ENCODE assay signal across 17 cellular contexts in genomic region chr9:133051281-133051900, GRCh38. TPM values are rescaled to one million over a fixed set of nuclear protein-coding genes. Genes with fewer than 3 reads are reported as not detected.
A peak's percentile ranks its signal among the peaks of the same experiment; 100 is the strongest.
DNase-seq lines count a peak whose midpoint lies in the region; ATAC-seq, FAIRE-seq and TF ChIP-seq lines count a peak whose summit lies in the region.
"Had no signal": no experiment of that assay in that cellular context is flagged by ENCODE, and none has a peak within 500 bp of the region (broad histone marks: within the 10 kb centered on the region; RNA-seq: fewer than 3 reads in every experiment).

No MANE protein-coding gene starts in this region.

- H3K9me3 ChIP-seq in H1 (ENCODE audit: insufficient read depth in 2 of 2, low read depth in 1 of 2, low read length in 1 of 2), result no peaks in the 10 kb centered on the region
- no peaks in the 10 kb centered on the region for H3K9me3 ChIP-seq in osteoblast (ENCODE audit: low read depth, low read length)
- no peaks in the 10 kb centered on the region for H3K9me3 ChIP-seq in aorta (ENCODE audit: control insufficient read depth, low read length)
- H3K9me3 ChIP-seq: Caco-2 had no signal

- no peak overlapping the region for H2BK20ac ChIP-seq in H1 (ENCODE audit: low read length)

- no peaks in the 10 kb centered on the region for H3K4me1 ChIP-seq in H1 (replicated peaks in 1 of 4; ENCODE audit: control insufficient read depth in 3 of 4, insufficient read depth in 4 of 4, low read length in 3 of 4)
- H3K4me1 ChIP-seq in osteoblast (ENCODE audit: insufficient read depth, low read length), result peaks cover 8% of the 10 kb centered on the region
- no peaks in the 10 kb centered on the region for H3K4me1 ChIP-seq in aorta (ENCODE audit: control insufficient read depth in 1 of 2, insufficient read depth in 2 of 2, low read length in 2 of 2)
- H3K4me1 ChIP-seq: Caco-2 had no signal

- no peak overlapping the region for H2BK5ac ChIP-seq in H1 (ENCODE audit: low read depth, low read length)

- no peak overlapping the region for H3K56ac ChIP-seq in H1 (replicated peaks; ENCODE audit: insufficient read length, low read depth, low read length)

- H3K79me2 ChIP-seq in H1 (ENCODE audit: control insufficient read depth in 1 of 2, insufficient read depth in 2 of 2, low read length in 2 of 2), result no peaks in the 10 kb centered on the region
- no peaks in the 10 kb centered on the region for H3K79me2 ChIP-seq in osteoblast (ENCODE audit: insufficient read depth, low read length)

- no peak overlapping the region for H3K14ac ChIP-seq in H1 (ENCODE audit: insufficient read length)

- H4K8ac ChIP-seq in H1 (ENCODE audit: extremely low read depth, insufficient read depth, low read length), result peak overlapping the region; percentile 65; the same call in 1 of the 2 replicates

- CTCF ChIA-PET in H1 (lab: Charles Lee; ENCODE audit: partially characterized antibody), result interaction anchor here (1.1 to 1.3 kb wide), 4 partner anchors 12 to 97 kb away, joined by 3 to 6 read pairs (median 4); no protein-coding TSS in a partner anchor
- CTCF ChIA-PET in activated CD8-positive, alpha-beta memory T cell treated with anti-CD3 and anti-CD28 coated beads, Interleukin-2, amount 10 ng/mL, durations not matched to agents 7 days and 5 days (lab: Charles Lee), result interaction anchor here (1.8 kb wide), 2 partner anchors 93 to 96 kb away, joined by 6 to 7 read pairs; no protein-coding TSS in a partner anchor

- no peak overlapping the region for H3K27ac ChIP-seq in H1 (ENCODE audit: low read depth, low read length)
- no peak overlapping the region for H3K27ac ChIP-seq in osteoblast (ENCODE audit: low read depth, low read length)
- no peak overlapping the region for H3K27ac ChIP-seq in aorta (ENCODE audit: low read depth in 1 of 2, low read length in 2 of 2)
- H3K27ac ChIP-seq: GM23248 had no signal

- no peak overlapping the region for H3K4ac ChIP-seq in H1 (replicated peaks; ENCODE audit: insufficient read length, low read depth, low read length)

- H4K91ac ChIP-seq in H1 (replicated peaks; ENCODE audit: insufficient read length, low read length), result no peak overlapping the region

- no peak for TF ChIP-seq CTCF in H1 (IDR thresholded peaks at IDR 0.05; ENCODE audit: control extremely low read depth in 1 of 3, insufficient read depth in 1 of 3, low read depth in 1 of 3, low read length in 3 of 3)
- no peak for TF ChIP-seq CTCF in osteoblast (IDR thresholded peaks at IDR 0.05; ENCODE audit: extremely low read depth, low read depth, low read length)

- no peaks in the 10 kb centered on the region for H3K23me2 ChIP-seq in H1 (ENCODE audit: low read depth, low read length)

- H3K4me3 ChIP-seq in H1 (ENCODE audit: extremely low read depth in 1 of 4, insufficient read depth in 2 of 4, low read depth in 3 of 4, low read length in 4 of 4) (no peak overlapping the region), osteoblast (ENCODE audit: insufficient read depth, low read length) (no peak overlapping the region), aorta (ENCODE audit: low read length in 2 of 2) (no peak overlapping the region)
- H3K4me3 ChIP-seq: GM12878, GM23248 had no signal

- no peaks in the 10 kb centered on the region for H3K27me3 Mint-ChIP-seq in activated T-cell treated with anti-CD3 and anti-CD28 coated beads, Interleukin-2, amount 50 U/mL, for 24 hours
- no peaks in the 10 kb centered on the region for H3K27me3 Mint-ChIP-seq in activated T-cell treated with anti-CD3 and anti-CD28 coated beads, Interleukin-2, amount 50 U/mL, for 72 hours (ENCODE audit: low read depth)
- H3K27me3 Mint-ChIP-seq in activated CD8-positive, alpha-beta memory T cell treated with anti-CD3 and anti-CD28 coated beads, Interleukin-2, amount 10 ng/mL, durations not matched to agents 7 days and 5 days, result no peaks in the 10 kb centered on the region

- intact Hi-C loops in aorta (cut with DNase I), result no loop called here

- H3K9ac ChIP-seq in H1 (replicated peaks in 1 of 4; ENCODE audit: extremely low read depth in 1 of 4, low read depth in 3 of 4, low read length in 3 of 4), result no peak overlapping the region
- H3K9ac ChIP-seq: GM23248 had no signal

- no peak overlapping the region for H3K23ac ChIP-seq in H1 (ENCODE audit: insufficient read length)

- no peak overlapping the region for H2BK120ac ChIP-seq in H1 (replicated peaks; ENCODE audit: low read depth, low read length)

- no peak overlapping the region for H2BK12ac ChIP-seq in H1 (ENCODE audit: low read depth, low read length)

- no peak overlapping the region for H3K4me2 ChIP-seq in H1 (ENCODE audit: insufficient read depth in 1 of 2, low read depth in 2 of 2, low read length in 2 of 2)
- H3K4me2 ChIP-seq in osteoblast (ENCODE audit: insufficient read depth, low read length), result no peak overlapping the region

- no peak overlapping the region for H2AFZ ChIP-seq in H1 (ENCODE audit: low read length)
- no peak overlapping the region for H2AFZ ChIP-seq in osteoblast (ENCODE audit: low read length)
- H2AFZ ChIP-seq: GM23248 had no signal

- TF ChIP-seq RAD21 in H1 (IDR thresholded peaks at IDR 0.05 in 1 of 2, conservative IDR thresholded peaks at IDR 0.05 in 1 of 2; ENCODE audit: low read depth in 2 of 2, low read length in 2 of 2), result no peak

- ATAC-seq in activated T-cell treated with anti-CD3 and anti-CD28 coated beads, Interleukin-2, amount 50 U/mL, for 72 hours (replicated peaks in 1 of 2), result no peak
- peak; percentile 34 for ATAC-seq in aorta (ENCODE audit: low FRiP score)
- no peak for ATAC-seq in activated CD8-positive, alpha-beta memory T cell treated with anti-CD3 and anti-CD28 coated beads, Interleukin-2, amount 10 ng/mL, durations not matched to agents 7 days and 5 days
- ATAC-seq: GM12878 had no signal

- H4K5ac ChIP-seq in H1 (ENCODE audit: insufficient read length, low read depth, low read length), result no peak overlapping the region

- 94% methylated on average over 16 of the region's 20 CpGs; no CpG with 5 or more reads in 1 of the 2 experiments for WGBS in H1 (ENCODE audit: extremely low coverage in 1 of 2, insufficient coverage in 1 of 2, insufficient read length in 1 of 2, insufficient replicate concordance in 2 of 2, low coverage in 1 of 2, low lambda C conversion rate in 2 of 2, missing lambda C conversion rate in 1 of 2), 2 experiments
- WGBS in aorta, 2 donors, result 93 to 95% methylated on average over 20 of the region's 20 CpGs

- peaks cover 0 to 16% of the 10 kb centered on the region in 2 experiments for H4K20me1 ChIP-seq in H1 (replicated peaks in 1 of 2; ENCODE audit: control insufficient read depth in 1 of 2, insufficient read depth in 2 of 2, low read length in 2 of 2)
- H4K20me1 ChIP-seq in osteoblast (ENCODE audit: insufficient read depth, low read length), result peaks cover 12% of the 10 kb centered on the region

- no peaks in the 10 kb centered on the region for H3K27me3 ChIP-seq in H1 (replicated peaks in 1 of 4; ENCODE audit: control insufficient read depth in 3 of 4, extremely low read depth in 1 of 4, insufficient read depth in 3 of 4, low read length in 3 of 4)
- H3K27me3 ChIP-seq in osteoblast (ENCODE audit: insufficient read depth, low read length), result no peaks in the 10 kb centered on the region
- H3K27me3 ChIP-seq in aorta (ENCODE audit: control insufficient read depth in 1 of 2, insufficient read depth in 2 of 2, low read length in 1 of 2), result no peaks in the 10 kb centered on the region

- FAIRE-seq in H1 (lab: Jason Lieb, UNC), result no peak
- FAIRE-seq: GM12878 had no signal

- peak overlapping the region; percentile 33 for H3K27ac Mint-ChIP-seq in activated T-cell treated with anti-CD3 and anti-CD28 coated beads, Interleukin-2, amount 50 U/mL, for 24 hours
- H3K27ac Mint-ChIP-seq in activated T-cell treated with anti-CD3 and anti-CD28 coated beads, Interleukin-2, amount 50 U/mL, for 72 hours, result no peak overlapping the region
- H3K27ac Mint-ChIP-seq in activated CD8-positive, alpha-beta memory T cell treated with anti-CD3 and anti-CD28 coated beads, Interleukin-2, amount 10 ng/mL, durations not matched to agents 7 days and 5 days, result no peak overlapping the region

- POLR2A ChIA-PET in H1 (lab: Charles Lee; ENCODE audit: partially characterized antibody), result interaction anchor here (1.3 to 1.8 kb wide), 2 partner anchors 15 to 21 kb away, joined by 3 to 5 read pairs; partner anchors contain the start of gene GTF3C5

- no peak for TF ChIP-seq EP300 in H1 (IDR thresholded peaks at IDR 0.05; ENCODE audit: borderline replicate concordance in 1 of 2, low read depth in 2 of 2, low read length in 2 of 2)

- no peak overlapping the region for H3K4me3 Mint-ChIP-seq in activated T-cell treated with anti-CD3 and anti-CD28 coated beads, Interleukin-2, amount 50 U/mL, for 24 hours
- H3K4me3 Mint-ChIP-seq in activated T-cell treated with anti-CD3 and anti-CD28 coated beads, Interleukin-2, amount 50 U/mL, for 72 hours, result no peak overlapping the region
- no peak overlapping the region for H3K4me3 Mint-ChIP-seq in activated CD8-positive, alpha-beta memory T cell treated with anti-CD3 and anti-CD28 coated beads, Interleukin-2, amount 10 ng/mL, durations not matched to agents 7 days and 5 days

- no peak overlapping the region for H2AK5ac ChIP-seq in H1 (ENCODE audit: low read depth, low read length)

- H3K9me3 Mint-ChIP-seq in activated T-cell treated with anti-CD3 and anti-CD28 coated beads, Interleukin-2, amount 50 U/mL, for 24 hours, result no peaks in the 10 kb centered on the region
- H3K9me3 Mint-ChIP-seq in activated T-cell treated with anti-CD3 and anti-CD28 coated beads, Interleukin-2, amount 50 U/mL, for 72 hours, result no peaks in the 10 kb centered on the region
- no peaks in the 10 kb centered on the region for H3K9me3 Mint-ChIP-seq in activated CD8-positive, alpha-beta memory T cell treated with anti-CD3 and anti-CD28 coated beads, Interleukin-2, amount 10 ng/mL, durations not matched to agents 7 days and 5 days (ENCODE audit: low read depth)

- no peak overlapping the region for H3K18ac ChIP-seq in H1 (ENCODE audit: extremely low read depth, low read length)

- peaks cover 2% of the 10 kb centered on the region; the same call in 1 of the 2 replicates for H3K79me1 ChIP-seq in H1 (ENCODE audit: low read depth, low read length)

- no peak for TF ChIP-seq POLR2A in H1 (IDR thresholded peaks at IDR 0.05; ENCODE audit: control extremely low read depth in 1 of 2, low read depth in 2 of 2, low read length in 2 of 2)

- peaks cover 90% of the 10 kb centered on the region for H3K36me3 Mint-ChIP-seq in activated T-cell treated with anti-CD3 and anti-CD28 coated beads, Interleukin-2, amount 50 U/mL, for 24 hours (ENCODE audit: low read depth)
- peaks cover 1 to 7% of the 10 kb centered on the region in 2 donors for H3K36me3 Mint-ChIP-seq in activated T-cell treated with anti-CD3 and anti-CD28 coated beads, Interleukin-2, amount 50 U/mL, for 72 hours (ENCODE audit: insufficient read depth in 2 of 2)
- peaks cover 22% of the 10 kb centered on the region for H3K36me3 Mint-ChIP-seq in activated CD8-positive, alpha-beta memory T cell treated with anti-CD3 and anti-CD28 coated beads, Interleukin-2, amount 10 ng/mL, durations not matched to agents 7 days and 5 days

- no peak overlapping the region for H2BK15ac ChIP-seq in H1 (ENCODE audit: low read length)

- DNase-seq in activated T-cell treated with anti-CD3 and anti-CD28 coated beads, Interleukin-2, amount 50 U/mL, for 24 hours, result no peak
- DNase-seq in activated T-cell treated with anti-CD3 and anti-CD28 coated beads, Interleukin-2, amount 50 U/mL, for 72 hours, result no peak
- DNase-seq in H1 (ENCODE audit: low read depth in 1 of 2, low spot score in 2 of 2) (no peak), osteoblast (ENCODE audit: insufficient read length, low spot score, missing footprints) (peak; percentile 65), aorta (peak in 1 of 2 donors; percentile 57), T-helper 2 cell (no peak), middle frontal gyrus (ENCODE audit: extremely low spot score, low spot score) (no peak)
- no peak for DNase-seq in activated CD8-positive, alpha-beta memory T cell treated with anti-CD3 and anti-CD28 coated beads, Interleukin-2, amount 10 ng/mL, durations not matched to agents 7 days and 5 days
- DNase-seq: 8988T, Caco-2, EL, GM23248, KBM-7, MV-4-11, NCI-H187, NCI-H2227 treated with DMSO at 0.1 percent for 48 hours had no signal

- H3K36me3 ChIP-seq in H1 (ENCODE audit: control insufficient read depth in 2 of 4, insufficient read depth in 4 of 4, low read length in 3 of 4) (peaks cover 18 to 51% (median 44%) of the 10 kb centered on the region in 4 experiments; a peak in 7 of 8 replicates), osteoblast (ENCODE audit: insufficient read depth, low read length) (peaks cover 48% of the 10 kb centered on the region), aorta (ENCODE audit: control insufficient read depth in 1 of 2, insufficient read depth in 2 of 2, low read length in 1 of 2) (peaks cover 0 to 7% of the 10 kb centered on the region in 2 donors)

- H3K4me1 Mint-ChIP-seq in activated T-cell treated with anti-CD3 and anti-CD28 coated beads, Interleukin-2, amount 50 U/mL, for 24 hours (ENCODE audit: low read depth), result peaks cover 4% of the 10 kb centered on the region
- peaks cover 13% of the 10 kb centered on the region for H3K4me1 Mint-ChIP-seq in activated T-cell treated with anti-CD3 and anti-CD28 coated beads, Interleukin-2, amount 50 U/mL, for 72 hours (ENCODE audit: low read depth)
- H3K4me1 Mint-ChIP-seq in activated CD8-positive, alpha-beta memory T cell treated with anti-CD3 and anti-CD28 coated beads, Interleukin-2, amount 10 ng/mL, durations not matched to agents 7 days and 5 days, result peaks cover 5% of the 10 kb centered on the region

RNA-seq across cellular contexts. Expression of gene CEL, which starts 10.4 kb away (rescaled TPM):
- 1 to 10 TPM; 1.6 to 3.6 TPM for total RNA-seq in activated T-cell treated with anti-CD3 and anti-CD28 coated beads, Interleukin-2, amount 50 U/mL, for 72 hours
- 2.5 and 3.4 TPM in 2 replicates for total RNA-seq in H1 (2021; fragmentation: NEBNext Ultra II Directional; extraction: Animal tissue kit (Norgen Biotek cat#: 25700))
- polyA plus RNA-seq in H1 (2011; rRNA removed) (1.8 and 2.7 TPM in 2 replicates), aorta (1 to 10 TPM; 1.5 to 3.9 TPM)
- polyA plus RNA-seq in H1 (2011; cell fraction: cytosol; rRNA removed), result 1.9 TPM
- polyA plus RNA-seq in H1 (2011; cell fraction: nucleus; rRNA removed), result 11.8 TPM
- polyA plus RNA-seq in H1 (2012, experiment 1 of 2), result 3.1 to 4.5 TPM (median 3.7 TPM) in 4 replicates
- 1.9 TPM for polyA plus RNA-seq in H1 (2012, experiment 2 of 2)
- polyA plus RNA-seq in H1 (2013, experiment 1 of 2), result 2.2 TPM
- 2.1 TPM for polyA plus RNA-seq in H1 (2013, experiment 2 of 2)
- polyA minus RNA-seq in H1 (2011; rRNA and poly(A)+ RNA removed), result 1.0 and 1.2 TPM in 2 replicates
- polyA minus RNA-seq in H1 (2011; cell fraction: cytosol; rRNA and poly(A)+ RNA removed), result not detected
- polyA minus RNA-seq in H1 (2011; cell fraction: nucleus; rRNA and poly(A)+ RNA removed), result 1.3 TPM
- total RNA-seq in osteoblast (under 0.01 TPM in 1 of 2 replicates, not detected in the other), aorta (1 to 10 TPM; 3.6 to 4.5 TPM)
- total RNA-seq in activated CD8-positive, alpha-beta memory T cell treated with anti-CD3 and anti-CD28 coated beads, Interleukin-2, amount 10 ng/mL, durations not matched to agents 7 days and 5 days, result 1 to 10 TPM; 1.7 to 1.9 TPM
- polyA plus RNA-seq: GM23248 had no signal

RNA-seq across cellular contexts. Expression of gene GTF3C5, which starts 20.6 kb away (rescaled TPM):
- 100 to 1,000 TPM in 1 of 2 donors, 10 to 100 TPM in 1; 79.5 to 101 TPM for total RNA-seq in activated T-cell treated with anti-CD3 and anti-CD28 coated beads, Interleukin-2, amount 50 U/mL, for 72 hours
- 87.1 and 89.4 TPM in 2 replicates for total RNA-seq in H1 (2021; fragmentation: NEBNext Ultra II Directional; extraction: Animal tissue kit (Norgen Biotek cat#: 25700))
- polyA plus RNA-seq in H1 (2011; rRNA removed) (78.7 and 104 TPM in 2 replicates), aorta (10 to 100 TPM; 17.8 to 91.6 TPM)
- polyA plus RNA-seq in H1 (2011; cell fraction: cytosol; rRNA removed), result 96.0 TPM
- 171 TPM for polyA plus RNA-seq in H1 (2011; cell fraction: nucleus; rRNA removed)
- 72.1 to 92.5 TPM (median 89.8 TPM) in 4 replicates for polyA plus RNA-seq in H1 (2012, experiment 1 of 2)
- 73.5 TPM for polyA plus RNA-seq in H1 (2012, experiment 2 of 2)
- 50.2 TPM for polyA plus RNA-seq in H1 (2013, experiment 1 of 2)
- 50.0 TPM for polyA plus RNA-seq in H1 (2013, experiment 2 of 2)
- polyA minus RNA-seq in H1 (2011; rRNA and poly(A)+ RNA removed), result 70.6 and 79.9 TPM in 2 replicates
- 53.6 TPM for polyA minus RNA-seq in H1 (2011; cell fraction: cytosol; rRNA and poly(A)+ RNA removed)
- polyA minus RNA-seq in H1 (2011; cell fraction: nucleus; rRNA and poly(A)+ RNA removed), result 61.2 TPM
- total RNA-seq in osteoblast (31.8 and 41.3 TPM in 2 replicates), aorta (10 to 100 TPM; 35.6 to 42.9 TPM)
- total RNA-seq in activated CD8-positive, alpha-beta memory T cell treated with anti-CD3 and anti-CD28 coated beads, Interleukin-2, amount 10 ng/mL, durations not matched to agents 7 days and 5 days, result 10 to 100 TPM; 83.8 to 89.0 TPM
